1 cellular context compared by ENCODE assay signal in genomic region chr2:160061533-160062282, GRCh38.
TF ChIP-seq lines count a peak whose summit lies in the region.

No MANE protein-coding gene starts in this region.

TF ChIP-seq in HepG2, 621 proteins besides CTCF, POLR2A, EP300 and RAD21 (continued from another document):
- TF ChIP-seq TFE3 (CRISPR knock-in tag; IDR thresholded peaks at IDR 0.05) (no peak), SYNCRIP (IDR thresholded peaks at IDR 0.05; ENCODE audit: insufficient read depth, low read depth, low read length) (no peak), ZNF530 (CRISPR knock-in tag; IDR thresholded peaks at IDR 0.05; ENCODE audit: low read depth) (no peak)
